ENCODE assay signal across 1 cellular context in the genomic region with DNA sequence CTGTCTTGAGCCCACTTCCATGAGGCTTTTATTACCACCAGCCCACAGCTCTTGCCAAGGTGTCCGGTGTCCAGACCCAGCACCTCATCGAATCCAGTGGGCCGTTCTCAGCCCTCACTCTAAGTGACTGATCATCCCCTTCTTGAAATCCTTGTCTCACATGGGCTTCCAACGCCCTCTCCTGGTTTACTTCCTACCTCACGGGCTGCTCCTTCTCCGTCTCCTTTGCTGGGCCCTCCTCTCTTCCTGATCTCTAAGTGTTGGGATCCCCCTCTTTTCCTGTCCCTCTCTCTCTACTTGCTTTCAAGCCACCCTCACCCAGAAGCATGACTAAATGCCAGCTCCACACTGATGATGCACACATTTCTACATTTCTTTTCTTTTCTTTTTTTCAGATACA.
TF ChIP-seq lines count a peak whose summit lies in the region.

No MANE protein-coding gene starts in this region.

TF ChIP-seq in HEK293, 187 proteins besides CTCF, POLR2A, EP300 and RAD21 (continued from another document):
- TF ChIP-seq ZBTB17 (tag by site-specific recombination; IDR thresholded peaks at IDR 0.05) (peak; percentile 67), ZNF548 (tag by site-specific recombination; IDR thresholded peaks at IDR 0.05) (no peak)
